Comparison of ENCODE assay signal across 1 cellular context in genomic region chr5:139765409-139766217, GRCh38.
TF ChIP-seq lines count a peak whose summit lies in the region.

No MANE protein-coding gene starts in this region.

TF ChIP-seq in HEK293, 187 proteins besides CTCF, POLR2A, EP300 and RAD21 (continued from another document and continues in another):
- TF ChIP-seq ZNF18 (tag by site-specific recombination; IDR thresholded peaks at IDR 0.05) (no peak), ZSCAN30 (tag by site-specific recombination; IDR thresholded peaks at IDR 0.05) (peak; percentile 86), ZBTB10 (tag by site-specific recombination; IDR thresholded peaks at IDR 0.05) (peak; percentile 88; the same call in 1 of the 2 replicates), ZNF585B (tag by site-specific recombination; IDR thresholded peaks at IDR 0.05) (no peak), ZNF677 (tag by site-specific recombination; IDR thresholded peaks at IDR 0.05) (no peak), ZFP3 (tag by site-specific recombination; IDR thresholded peaks at IDR 0.05; ENCODE audit: low read depth) (no peak), ZNF155 (tag by site-specific recombination; IDR thresholded peaks at IDR 0.05) (no peak), EGR2 (tag by site-specific recombination; IDR thresholded peaks at IDR 0.05; ENCODE audit: low read depth) (no peak), BCL11B (tag by site-specific recombination; IDR thresholded peaks at IDR 0.05; ENCODE audit: low read depth) (no peak), YY1 (tag by site-specific recombination; IDR thresholded peaks at IDR 0.05) (no peak), ZBTB6 (tag by site-specific recombination; IDR thresholded peaks at IDR 0.05) (0 out of 2 replicates have a peak, but pooled peaks have one; percentile 16), GLIS1 (tag by site-specific recombination; IDR thresholded peaks at IDR 0.05) (peak; percentile 85), SCRT1 (tag by site-specific recombination; IDR thresholded peaks at IDR 0.05; ENCODE audit: borderline replicate concordance) (no peak), ZNF202 (tag by site-specific recombination; IDR thresholded peaks at IDR 0.05; ENCODE audit: borderline replicate concordance) (no peak), ZNF621 (tag by site-specific recombination; IDR thresholded peaks at IDR 0.05) (no peak), ZBTB21 (tag by site-specific recombination; IDR thresholded peaks at IDR 0.05) (0 out of 2 replicates have a peak, but pooled peaks have one; percentile 27), AEBP2 (tag by site-specific recombination; IDR thresholded peaks at IDR 0.05; ENCODE audit: borderline replicate concordance) (no peak), ZNF274 (IDR thresholded peaks at IDR 0.05; ENCODE audit: low read length) (no peak), ZNF274 (tag by site-specific recombination; IDR thresholded peaks at IDR 0.05; ENCODE audit: borderline replicate concordance) (no peak), PATZ1 (tag by site-specific recombination; IDR thresholded peaks at IDR 0.05) (peak; percentile 97), SP3 (tag by site-specific recombination; IDR thresholded peaks at IDR 0.05) (no peak; the same call in 1 of the 2 replicates), ZBTB17 (tag by site-specific recombination; IDR thresholded peaks at IDR 0.05) (peak; percentile 98), GLIS2 (tag by site-specific recombination; IDR thresholded peaks at IDR 0.05) (peak; percentile 89), ZNF660 (tag by site-specific recombination; IDR thresholded peaks at IDR 0.05) (peak; percentile 75), KLF7 (tag by site-specific recombination; IDR thresholded peaks at IDR 0.05; ENCODE audit: borderline replicate concordance) (peak; percentile 71; the same call in 1 of the 2 replicates), ZNF335 (tag by site-specific recombination; conservative IDR thresholded peaks at IDR 0.05) (peak; percentile 80), GFI1B (tag by site-specific recombination; IDR thresholded peaks at IDR 0.05) (no peak), ZNF146 (tag by site-specific recombination; IDR thresholded peaks at IDR 0.05) (no peak), ZNF707 (tag by site-specific recombination; IDR thresholded peaks at IDR 0.05) (no peak), ATF2 (tag by site-specific recombination; IDR thresholded peaks at IDR 0.05; ENCODE audit: low read depth) (no peak), IKZF3 (tag by site-specific recombination; IDR thresholded peaks at IDR 0.05) (no peak), ZNF391 (tag by site-specific recombination; IDR thresholded peaks at IDR 0.05; ENCODE audit: borderline replicate concordance, low read depth) (peak; percentile 82), OSR2 (tag by site-specific recombination; IDR thresholded peaks at IDR 0.05) (no peak), ZSCAN18 (tag by site-specific recombination; IDR thresholded peaks at IDR 0.05) (no peak), ZNF548 (tag by site-specific recombination; IDR thresholded peaks at IDR 0.05) (no peak), ZNF529 (tag by site-specific recombination; IDR thresholded peaks at IDR 0.05; ENCODE audit: insufficient replicate concordance) (no peak), ZNF610 (tag by site-specific recombination; IDR thresholded peaks at IDR 0.05; ENCODE audit: borderline replicate concordance) (peak; percentile 73; the same call in 1 of the 2 replicates), SP2 (tag by site-specific recombination; IDR thresholded peaks at IDR 0.05) (0 out of 2 replicates have a peak, but pooled peaks have one; percentile 11), ZNF658 (tag by site-specific recombination; IDR thresholded peaks at IDR 0.05) (no peak), ZNF214 (tag by site-specific recombination; IDR thresholded peaks at IDR 0.05; ENCODE audit: borderline replicate concordance) (no peak), ZNF449 (tag by site-specific recombination; IDR thresholded peaks at IDR 0.05) (no peak), ZNF670 (tag by site-specific recombination; IDR thresholded peaks at IDR 0.05; ENCODE audit: low read depth) (no peak), SP7 (tag by site-specific recombination; IDR thresholded peaks at IDR 0.05) (peak; percentile 90), ZNF184 (tag by site-specific recombination; IDR thresholded peaks at IDR 0.05) (no peak), KLF9 (tag by site-specific recombination; IDR thresholded peaks at IDR 0.05; ENCODE audit: low read depth) (peak; percentile 45), ZNF501 (tag by site-specific recombination; IDR thresholded peaks at IDR 0.05) (peak; percentile 93), ZNF174 (tag by site-specific recombination; IDR thresholded peaks at IDR 0.05) (no peak), ZNF350 (tag by site-specific recombination; IDR thresholded peaks at IDR 0.05) (no peak), ZNF23 (tag by site-specific recombination; IDR thresholded peaks at IDR 0.05; ENCODE audit: borderline replicate concordance) (no peak), ZEB2 (tag by site-specific recombination; IDR thresholded peaks at IDR 0.05) (peak; percentile 92), ZNF792 (tag by site-specific recombination; IDR thresholded peaks at IDR 0.05) (no peak), ZNF629 (tag by site-specific recombination; IDR thresholded peaks at IDR 0.05) (peak; percentile 80), ZNF114 (tag by site-specific recombination; IDR thresholded peaks at IDR 0.05) (no peak), ZBTB7A (tag by site-specific recombination; IDR thresholded peaks at IDR 0.05; ENCODE audit: low read depth) (peak; percentile 95), ZNF768 (tag by site-specific recombination; IDR thresholded peaks at IDR 0.05) (no peak), BCL11A (tag by site-specific recombination; IDR thresholded peaks at IDR 0.05; ENCODE audit: low read depth) (no peak), ZSCAN5A (tag by site-specific recombination; IDR thresholded peaks at IDR 0.05) (peak; percentile 86)
